1 cellular context compared by ENCODE assay signal in genomic region chr13:51848674-51849073, GRCh38.
TF ChIP-seq lines count a peak whose summit lies in the region.

No MANE protein-coding gene starts in this region.

TF ChIP-seq in SK-N-SH treated with all-trans-retinoic acid at 6 μM for 48 hours, 23 proteins besides CTCF, POLR2A, EP300 and RAD21 (continued from another document):
- TF ChIP-seq TSHZ2 (CRISPR knock-in tag; IDR thresholded peaks at IDR 0.05) (no peak), PATZ1 (CRISPR knock-in tag; IDR thresholded peaks at IDR 0.05; ENCODE audit: borderline replicate concordance) (no peak), ZNF70 (CRISPR knock-in tag; IDR thresholded peaks at IDR 0.05) (no peak), ZNF565 (CRISPR knock-in tag; conservative IDR thresholded peaks at IDR 0.05; ENCODE audit: low read depth) (no peak), CREB5 (CRISPR knock-in tag; IDR thresholded peaks at IDR 0.05; ENCODE audit: low read depth) (no peak), CSDC2 (CRISPR knock-in tag; IDR thresholded peaks at IDR 0.05) (no peak), OSR1 (CRISPR knock-in tag; IDR thresholded peaks at IDR 0.05) (no peak), ARNTL (CRISPR knock-in tag; IDR thresholded peaks at IDR 0.05; ENCODE audit: borderline replicate concordance, low read depth) (no peak)
